ENCODE assay signal across 28 cellular contexts in the genomic region with DNA sequence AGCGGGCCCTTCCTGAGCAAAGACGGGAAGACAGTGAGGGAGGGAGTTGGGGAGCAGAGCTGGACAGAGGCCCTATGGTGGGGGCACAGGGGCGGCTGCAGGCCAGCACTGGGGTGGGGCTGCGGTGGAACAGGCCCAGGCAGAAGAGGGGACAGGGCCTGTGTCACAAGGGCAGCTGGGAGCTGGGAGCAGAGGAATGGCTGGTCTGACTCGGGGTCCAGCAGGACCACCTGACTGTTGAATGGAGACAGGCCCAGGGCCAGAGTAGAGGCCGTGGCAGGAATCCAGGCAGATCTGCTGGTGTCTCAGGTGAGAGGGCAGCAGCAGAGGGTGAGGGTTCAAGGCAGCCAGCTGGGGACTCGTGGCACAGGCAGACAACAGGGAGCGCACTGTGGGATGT. TPM values are rescaled to one million over a fixed set of nuclear protein-coding genes. Genes with fewer than 3 reads are reported as not detected.
A peak's percentile ranks its signal among the peaks of the same experiment; 100 is the strongest.
DNase-seq lines count a peak whose midpoint lies in the region; ATAC-seq and TF ChIP-seq lines count a peak whose summit lies in the region.
"Had no signal": no experiment of that assay in that cellular context is flagged by ENCODE, and none has a peak within 500 bp of the region (broad histone marks: within the 10 kb centered on the region; RNA-seq: fewer than 3 reads in every experiment).

No MANE protein-coding gene starts in this region.

- 62 to 74% (median 67%) methylated on average over 8 of the region's 8 CpGs for WGBS in heart left ventricle, 4 donors
- WGBS in right cardiac atrium: 72% methylated on average over 8 of the region's 8 CpGs

- peak overlapping the region in 10 of 12 donors; percentile 24 to 86 (median 64) for H3K27ac ChIP-seq in heart left ventricle
- peak overlapping the region; percentile 15 for H3K27ac ChIP-seq in right cardiac atrium (ENCODE audit: low read length)
- H3K27ac ChIP-seq: body of pancreas, hepatocyte, pancreas had no signal

- POLR2A ChIA-PET in activated CD4-positive, alpha-beta T cell treated with anti-CD3 and anti-CD28 coated beads for 36 hours (lab: Charles Lee): no interaction called here

- CTCF ChIA-PET in activated CD4-positive, alpha-beta T cell treated with anti-CD3 and anti-CD28 coated beads for 36 hours (lab: Charles Lee): interaction anchor here (1.4 kb wide), 1 partner anchor 11 kb away, joined by 5 read pairs; no protein-coding TSS in a partner anchor

- H3K36me3 ChIP-seq in heart left ventricle: peaks cover 0 to 17% (median 1%) of the 10 kb centered on the region in 9 donors
- H3K36me3 ChIP-seq: pancreas had no signal

- H3K4me1 Mint-ChIP-seq in activated T-helper 17 cell treated with anti-CD3 and anti-CD28 coated beads, Interleukin-2, amount 50 U/mL, for 72 hours: peaks cover 11% of the 10 kb centered on the region
- peaks cover 24% of the 10 kb centered on the region for H3K4me1 Mint-ChIP-seq in stimulated activated memory B cell treated with anti-CD40 and anti-IgM and Interleukin-4, amounts not matched to agents 10 μg/mL and 1 μg/mL and 100 μg/mL, for 72 hours
- peaks cover 8% of the 10 kb centered on the region for H3K4me1 Mint-ChIP-seq in activated CD4-positive, alpha-beta T cell treated with anti-CD3 and anti-CD28 coated beads for 36 hours

- no peaks in the 10 kb centered on the region for H3K27me3 ChIP-seq in heart left ventricle
- H3K27me3 ChIP-seq in right cardiac atrium (ENCODE audit: control insufficient read depth, insufficient read depth): no peaks in the 10 kb centered on the region
- H3K27me3 ChIP-seq: body of pancreas, hepatocyte, pancreas had no signal

- no peak for TF ChIP-seq POLR2A in heart left ventricle (IDR thresholded peaks at IDR 0.05)

- H3K4me1 ChIP-seq in heart left ventricle (peaks cover 1 to 69% (median 41%) of the 10 kb centered on the region in 12 donors), right cardiac atrium (ENCODE audit: control insufficient read depth, insufficient read depth, low read length) (peaks cover 12% of the 10 kb centered on the region)
- H3K4me1 ChIP-seq: body of pancreas, pancreas had no signal

- no peak overlapping the region for H3K4me3 ChIP-seq in heart left ventricle
- H3K4me3 ChIP-seq in right cardiac atrium (ENCODE audit: low read length): no peak overlapping the region
- H3K4me3 ChIP-seq: body of pancreas, GM23338, hepatocyte, pancreas, smooth muscle cell had no signal

- ATAC-seq in heart left ventricle: peak in 1 of 4 donors; percentile 20
- ATAC-seq in left cardiac atrium: no peak
- ATAC-seq in activated T-helper 17 cell treated with anti-CD3 and anti-CD28 coated beads, Interleukin-2, amount 50 U/mL, for 72 hours (replicated peaks): no peak
- ATAC-seq in right cardiac atrium: no peak
- no peak for ATAC-seq in stimulated activated memory B cell treated with anti-CD40 and anti-IgM and Interleukin-4, amounts not matched to agents 10 μg/mL and 1 μg/mL and 100 μg/mL, for 72 hours
- no peak for ATAC-seq in GM21619 (IDR thresholded peaks at IDR 0.05; ENCODE audit: unreplicated experiment)
- ATAC-seq in activated CD4-positive, alpha-beta T cell treated with anti-CD3 and anti-CD28 coated beads for 36 hours: no peak
- ATAC-seq: body of pancreas, esophagus mucosa, pancreas had no signal

- no peaks in the 10 kb centered on the region for H3K9me3 Mint-ChIP-seq in activated T-helper 17 cell treated with anti-CD3 and anti-CD28 coated beads, Interleukin-2, amount 50 U/mL, for 72 hours
- H3K9me3 Mint-ChIP-seq in stimulated activated memory B cell treated with anti-CD40 and anti-IgM and Interleukin-4, amounts not matched to agents 10 μg/mL and 1 μg/mL and 100 μg/mL, for 72 hours: no peaks in the 10 kb centered on the region
- no peaks in the 10 kb centered on the region for H3K9me3 Mint-ChIP-seq in activated CD4-positive, alpha-beta T cell treated with anti-CD3 and anti-CD28 coated beads for 36 hours (ENCODE audit: low read depth)
- H3K9me3 Mint-ChIP-seq: activated T-cell treated with anti-CD3 and anti-CD28 coated beads, Interleukin-2, amount 50 U/mL, for 24 hours; GM23338; naive B cell had no signal

- H3K9me3 ChIP-seq in heart left ventricle: no peaks in the 10 kb centered on the region
- H3K9me3 ChIP-seq in right cardiac atrium (ENCODE audit: control insufficient read depth, low read length): no peaks in the 10 kb centered on the region
- H3K9me3 ChIP-seq: body of pancreas, pancreas had no signal

- H3K27me3 Mint-ChIP-seq in activated T-helper 17 cell treated with anti-CD3 and anti-CD28 coated beads, Interleukin-2, amount 50 U/mL, for 72 hours: no peaks in the 10 kb centered on the region
- H3K27me3 Mint-ChIP-seq in stimulated activated memory B cell treated with anti-CD40 and anti-IgM and Interleukin-4, amounts not matched to agents 10 μg/mL and 1 μg/mL and 100 μg/mL, for 72 hours: no peaks in the 10 kb centered on the region
- H3K27me3 Mint-ChIP-seq in activated CD4-positive, alpha-beta T cell treated with anti-CD3 and anti-CD28 coated beads for 36 hours: no peaks in the 10 kb centered on the region
- H3K27me3 Mint-ChIP-seq: activated T-cell treated with anti-CD3 and anti-CD28 coated beads, Interleukin-2, amount 50 U/mL, for 24 hours; naive B cell had no signal

- intact Hi-C loops in heart left ventricle (cut with DNase I) (loop anchor here in 1 of 10 donors (5.0 kb wide), 1 partner anchor 462 kb away; no protein-coding TSS in a partner anchor), left cardiac atrium (cut with DNase I) (no loop called here), right cardiac atrium (cut with DNase I) (no loop called here)
- intact Hi-C loops in activated CD4-positive, alpha-beta T cell treated with anti-CD3 and anti-CD28 coated beads for 36 hours (cut with DNase I, micrococcal nuclease): no loop called here

- DNase-seq in heart left ventricle (no peak), left cardiac atrium (no peak), right cardiac atrium (no peak), AG08395 (ENCODE audit: low spot score) (no peak)
- DNase-seq in activated CD4-positive, alpha-beta T cell treated with anti-CD3 and anti-CD28 coated beads for 36 hours: no peak
- DNase-seq: activated CD8-positive, alpha-beta memory T cell treated with anti-CD3 and anti-CD28 coated beads for 24 hours; activated gamma-delta T cell treated with Interleukin-2 at 50 U/mL for 16 hours; activated T-cell treated with anti-CD3 and anti-CD28 coated beads, Interleukin-2, amount 50 U/mL, for 24 hours; body of pancreas; DMS153; effector memory CD4-positive, alpha-beta T cell; foreskin fibroblast; naive B cell; NCI-H1105; NCI-H187 treated with DMSO at 0.1 percent for 48 hours; NCI-H226; pancreas; retina; stimulated activated CD4-positive, alpha-beta T cell treated with anti-CD3 and anti-CD28 coated beads, Interleukin-1b, Interleukin-23, amount 100 ng/mL, for 48 hours; stimulated activated CD8-positive, alpha-beta memory T cell treated with anti-CD3 and anti-CD28 coated beads, Interleukin-4, amount 100 ng/mL, for 48 hours; trophoblast cell had no signal

- H3K4me3 Mint-ChIP-seq in activated T-helper 17 cell treated with anti-CD3 and anti-CD28 coated beads, Interleukin-2, amount 50 U/mL, for 72 hours: no peak overlapping the region
- H3K4me3 Mint-ChIP-seq in stimulated activated memory B cell treated with anti-CD40 and anti-IgM and Interleukin-4, amounts not matched to agents 10 μg/mL and 1 μg/mL and 100 μg/mL, for 72 hours: no peak overlapping the region
- no peak overlapping the region for H3K4me3 Mint-ChIP-seq in activated CD4-positive, alpha-beta T cell treated with anti-CD3 and anti-CD28 coated beads for 36 hours
- H3K4me3 Mint-ChIP-seq: activated T-cell treated with anti-CD3 and anti-CD28 coated beads, Interleukin-2, amount 50 U/mL, for 24 hours; GM23338; naive B cell had no signal

- TF ChIP-seq CTCF in heart left ventricle (IDR thresholded peaks at IDR 0.05): no peak

- H3K27ac Mint-ChIP-seq in activated T-helper 17 cell treated with anti-CD3 and anti-CD28 coated beads, Interleukin-2, amount 50 U/mL, for 72 hours: peak overlapping the region; percentile 56
- peak overlapping the region; percentile 35 for H3K27ac Mint-ChIP-seq in stimulated activated memory B cell treated with anti-CD40 and anti-IgM and Interleukin-4, amounts not matched to agents 10 μg/mL and 1 μg/mL and 100 μg/mL, for 72 hours
- no peak overlapping the region for H3K27ac Mint-ChIP-seq in activated CD4-positive, alpha-beta T cell treated with anti-CD3 and anti-CD28 coated beads for 36 hours
- H3K27ac Mint-ChIP-seq: activated T-cell treated with anti-CD3 and anti-CD28 coated beads, Interleukin-2, amount 50 U/mL, for 24 hours; GM23338 had no signal

- H3K36me3 Mint-ChIP-seq in activated T-helper 17 cell treated with anti-CD3 and anti-CD28 coated beads, Interleukin-2, amount 50 U/mL, for 72 hours (ENCODE audit: low read depth): no peaks in the 10 kb centered on the region
- H3K36me3 Mint-ChIP-seq in stimulated activated memory B cell treated with anti-CD40 and anti-IgM and Interleukin-4, amounts not matched to agents 10 μg/mL and 1 μg/mL and 100 μg/mL, for 72 hours: peaks cover 25% of the 10 kb centered on the region
- H3K36me3 Mint-ChIP-seq in activated CD4-positive, alpha-beta T cell treated with anti-CD3 and anti-CD28 coated beads for 36 hours (ENCODE audit: low read depth): no peaks in the 10 kb centered on the region

RNA-seq across cellular contexts. Expression of a gene that starts 25.3 kb away (rescaled TPM):
- 10 to 100 TPM; 32.2 to 62.0 (median 42.9) TPM for total RNA-seq in heart left ventricle
- polyA plus RNA-seq in heart left ventricle: 10 to 100 TPM; 25.4 to 37.8 TPM
- 10 to 100 TPM; 32.2 to 34.1 TPM for total RNA-seq in left cardiac atrium
- 1 to 10 TPM; 5.6 to 9.7 TPM for total RNA-seq in activated T-helper 17 cell treated with anti-CD3 and anti-CD28 coated beads, Interleukin-2, amount 50 U/mL, for 72 hours
- total RNA-seq in right cardiac atrium: 10 to 100 TPM; 39.0 to 71.8 (median 53.2) TPM
- 31.9 TPM for polyA plus RNA-seq in right cardiac atrium
- 10 to 100 TPM in 1 of 2 experiments, 1 to 10 TPM in 1; 7.5 to 11.0 TPM for total RNA-seq in activated CD4-positive, alpha-beta T cell treated with anti-CD3 and anti-CD28 coated beads for 36 hours

RNA-seq across cellular contexts. Expression of a gene that starts 58.4 kb away (rescaled TPM):
- 10 to 100 TPM; 30.8 to 37.7 (median 34.9) TPM for total RNA-seq in heart left ventricle
- polyA plus RNA-seq in heart left ventricle: 10 to 100 TPM; 18.5 to 30.7 TPM
- 10 to 100 TPM; 27.1 to 31.2 TPM for total RNA-seq in left cardiac atrium
- total RNA-seq in activated T-helper 17 cell treated with anti-CD3 and anti-CD28 coated beads, Interleukin-2, amount 50 U/mL, for 72 hours: 10 to 100 TPM; 17.4 to 28.4 TPM
- total RNA-seq in right cardiac atrium: 10 to 100 TPM; 30.5 to 36.9 (median 33.8) TPM
- polyA plus RNA-seq in right cardiac atrium: 22.6 TPM
- 10 to 100 TPM; 23.4 to 32.0 TPM for total RNA-seq in activated CD4-positive, alpha-beta T cell treated with anti-CD3 and anti-CD28 coated beads for 36 hours

RNA-seq across cellular contexts. Expression of a gene that starts 58.5 kb away (rescaled TPM):
- total RNA-seq in heart left ventricle (10 to 100 TPM; 11.0 to 24.2 (median 17.2) TPM), left cardiac atrium (10 to 100 TPM; 14.9 to 19.1 TPM), right cardiac atrium (10 to 100 TPM; 15.5 to 19.1 (median 18.1) TPM)
- polyA plus RNA-seq in heart left ventricle (10 to 100 TPM; 12.2 to 13.7 TPM), right cardiac atrium (13.1 TPM)
- 1 to 10 TPM; 5.5 to 8.4 TPM for total RNA-seq in activated T-helper 17 cell treated with anti-CD3 and anti-CD28 coated beads, Interleukin-2, amount 50 U/mL, for 72 hours
- total RNA-seq in activated CD4-positive, alpha-beta T cell treated with anti-CD3 and anti-CD28 coated beads for 36 hours: 1 to 10 TPM; 7.3 to 8.5 TPM
